In genomic region chr20:22471156-22471836, GRCh38 we compare ENCODE assay signal across 1 cellular context.
A peak's percentile ranks its signal among the peaks of the same experiment; 100 is the strongest.
TF ChIP-seq lines count a peak whose summit lies in the region.

No MANE protein-coding gene starts in this region.

TF ChIP-seq in HepG2, 621 proteins besides CTCF, POLR2A, EP300 and RAD21 (continued from another document and continues in another):
- TF ChIP-seq, protein P1, sequence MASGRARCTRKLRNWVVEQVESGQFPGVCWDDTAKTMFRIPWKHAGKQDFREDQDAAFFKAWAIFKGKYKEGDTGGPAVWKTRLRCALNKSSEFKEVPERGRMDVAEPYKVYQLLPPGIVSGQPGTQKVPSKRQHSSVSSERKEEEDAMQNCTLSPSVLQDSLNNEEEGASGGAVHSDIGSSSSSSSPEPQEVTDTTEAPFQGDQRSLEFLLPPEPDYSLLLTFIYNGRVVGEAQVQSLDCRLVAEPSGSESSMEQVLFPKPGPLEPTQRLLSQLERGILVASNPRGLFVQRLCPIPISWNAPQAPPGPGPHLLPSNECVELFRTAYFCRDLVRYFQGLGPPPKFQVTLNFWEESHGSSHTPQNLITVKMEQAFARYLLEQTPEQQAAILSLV (CRISPR knock-in tag; IDR thresholded peaks at IDR 0.05; ENCODE audit: borderline replicate concordance), result no peak
- TF ChIP-seq, protein P2, sequence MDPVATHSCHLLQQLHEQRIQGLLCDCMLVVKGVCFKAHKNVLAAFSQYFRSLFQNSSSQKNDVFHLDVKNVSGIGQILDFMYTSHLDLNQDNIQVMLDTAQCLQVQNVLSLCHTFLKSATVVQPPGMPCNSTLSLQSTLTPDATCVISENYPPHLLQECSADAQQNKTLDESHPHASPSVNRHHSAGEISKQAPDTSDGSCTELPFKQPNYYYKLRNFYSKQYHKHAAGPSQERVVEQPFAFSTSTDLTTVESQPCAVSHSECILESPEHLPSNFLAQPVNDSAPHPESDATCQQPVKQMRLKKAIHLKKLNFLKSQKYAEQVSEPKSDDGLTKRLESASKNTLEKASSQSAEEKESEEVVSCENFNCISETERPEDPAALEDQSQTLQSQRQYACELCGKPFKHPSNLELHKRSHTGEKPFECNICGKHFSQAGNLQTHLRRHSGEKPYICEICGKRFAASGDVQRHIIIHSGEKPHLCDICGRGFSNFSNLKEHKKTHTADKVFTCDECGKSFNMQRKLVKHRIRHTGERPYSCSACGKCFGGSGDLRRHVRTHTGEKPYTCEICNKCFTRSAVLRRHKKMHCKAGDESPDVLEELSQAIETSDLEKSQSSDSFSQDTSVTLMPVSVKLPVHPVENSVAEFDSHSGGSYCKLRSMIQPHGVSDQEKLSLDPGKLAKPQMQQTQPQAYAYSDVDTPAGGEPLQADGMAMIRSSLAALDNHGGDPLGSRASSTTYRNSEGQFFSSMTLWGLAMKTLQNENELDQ (CRISPR knock-in tag; IDR thresholded peaks at IDR 0.05; ENCODE audit: borderline replicate concordance), result no peak
- TF ChIP-seq, protein P3, sequence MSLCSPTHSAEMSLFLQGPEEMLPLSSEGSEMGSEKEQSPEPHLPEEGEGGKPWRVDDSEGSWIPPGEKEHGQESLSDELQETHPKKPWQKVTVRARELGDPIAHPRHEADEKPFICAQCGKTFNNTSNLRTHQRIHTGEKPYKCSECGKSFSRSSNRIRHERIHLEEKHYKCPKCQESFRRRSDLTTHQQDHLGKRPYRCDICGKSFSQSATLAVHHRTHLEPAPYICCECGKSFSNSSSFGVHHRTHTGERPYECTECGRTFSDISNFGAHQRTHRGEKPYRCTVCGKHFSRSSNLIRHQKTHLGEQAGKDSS (CRISPR knock-in tag; IDR thresholded peaks at IDR 0.05; ENCODE audit: borderline replicate concordance, low read depth), result peak; percentile 21; the same call in 1 of the 2 replicates
- TF ChIP-seq DMTF1 (CRISPR knock-in tag; IDR thresholded peaks at IDR 0.05), result no peak
- TF ChIP-seq EHMT2 (IDR thresholded peaks at IDR 0.05; ENCODE audit: borderline replicate concordance, low read depth, low read length), result no peak
- TF ChIP-seq REL (CRISPR knock-in tag; conservative IDR thresholded peaks at IDR 0.05), result no peak
- no peak for TF ChIP-seq ZNF75D (CRISPR knock-in tag; IDR thresholded peaks at IDR 0.05; ENCODE audit: borderline replicate concordance)
- TF ChIP-seq RBM39 (IDR thresholded peaks at IDR 0.05; ENCODE audit: low read depth, low read length, poor library complexity, severe bottlenecking), result no peak
- no peak for TF ChIP-seq PRDM15 (CRISPR knock-in tag; IDR thresholded peaks at IDR 0.05)
- no peak for TF ChIP-seq FLYWCH1 (CRISPR knock-in tag; IDR thresholded peaks at IDR 0.05)
- TF ChIP-seq NCOA2 (CRISPR knock-in tag; IDR thresholded peaks at IDR 0.05), result no peak
- TF ChIP-seq ZBTB34 (CRISPR knock-in tag; IDR thresholded peaks at IDR 0.05), result no peak
- no peak for TF ChIP-seq ATM (IDR thresholded peaks at IDR 0.05; ENCODE audit: borderline replicate concordance)
- no peak for TF ChIP-seq JARID2 (CRISPR knock-in tag; IDR thresholded peaks at IDR 0.05; ENCODE audit: insufficient replicate concordance)
- TF ChIP-seq IKZF5 (CRISPR knock-in tag; IDR thresholded peaks at IDR 0.05), result no peak
- no peak for TF ChIP-seq ZBTB38 (CRISPR knock-in tag; IDR thresholded peaks at IDR 0.05)
- TF ChIP-seq NONO (IDR thresholded peaks at IDR 0.05), result no peak
- no peak for TF ChIP-seq NONO (CRISPR knock-in tag; conservative IDR thresholded peaks at IDR 0.05)
- TF ChIP-seq, protein P4, sequence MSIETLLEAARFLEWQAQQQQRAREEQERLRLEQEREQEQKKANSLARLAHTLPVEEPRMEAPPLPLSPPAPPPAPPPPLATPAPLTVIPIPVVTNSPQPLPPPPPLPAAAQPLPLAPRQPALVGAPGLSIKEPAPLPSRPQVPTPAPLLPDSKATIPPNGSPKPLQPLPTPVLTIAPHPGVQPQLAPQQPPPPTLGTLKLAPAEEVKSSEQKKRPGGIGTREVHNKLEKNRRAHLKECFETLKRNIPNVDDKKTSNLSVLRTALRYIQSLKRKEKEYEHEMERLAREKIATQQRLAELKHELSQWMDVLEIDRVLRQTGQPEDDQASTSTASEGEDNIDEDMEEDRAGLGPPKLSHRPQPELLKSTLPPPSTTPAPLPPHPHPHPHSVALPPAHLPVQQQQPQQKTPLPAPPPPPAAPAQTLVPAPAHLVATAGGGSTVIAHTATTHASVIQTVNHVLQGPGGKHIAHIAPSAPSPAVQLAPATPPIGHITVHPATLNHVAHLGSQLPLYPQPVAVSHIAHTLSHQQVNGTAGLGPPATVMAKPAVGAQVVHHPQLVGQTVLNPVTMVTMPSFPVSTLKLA (IDR thresholded peaks at IDR 0.05), result no peak
- TF ChIP-seq ZNF616 (CRISPR knock-in tag; IDR thresholded peaks at IDR 0.05; ENCODE audit: low read depth), result no peak
- TF ChIP-seq ASH2L (IDR thresholded peaks at IDR 0.05; ENCODE audit: insufficient read length, low read depth, low read length), result no peak
- TF ChIP-seq ZNF121 (CRISPR knock-in tag; IDR thresholded peaks at IDR 0.05), result no peak
- TF ChIP-seq ZFX (CRISPR knock-in tag; IDR thresholded peaks at IDR 0.05; ENCODE audit: low read depth), result peak; percentile 27; the same call in 1 of the 2 replicates
- TF ChIP-seq NFATC3 (CRISPR knock-in tag; IDR thresholded peaks at IDR 0.05), result no peak
- no peak for TF ChIP-seq HNF1B (CRISPR knock-in tag; IDR thresholded peaks at IDR 0.05)
- TF ChIP-seq NCOR1 (IDR thresholded peaks at IDR 0.05; ENCODE audit: borderline replicate concordance, low read length), result 0 out of 2 replicates have a peak, but pooled peaks have one; percentile 6
- TF ChIP-seq ZNF557 (CRISPR knock-in tag; IDR thresholded peaks at IDR 0.05), result no peak
- no peak; the same call in 1 of the 2 replicates for TF ChIP-seq GATAD2A (CRISPR knock-in tag; IDR thresholded peaks at IDR 0.05)
- TF ChIP-seq ZBTB8A (CRISPR knock-in tag; IDR thresholded peaks at IDR 0.05; ENCODE audit: borderline replicate concordance, low read depth), result no peak
- no peak for TF ChIP-seq ZMYM3 (CRISPR knock-in tag; IDR thresholded peaks at IDR 0.05)
- TF ChIP-seq, protein P5, sequence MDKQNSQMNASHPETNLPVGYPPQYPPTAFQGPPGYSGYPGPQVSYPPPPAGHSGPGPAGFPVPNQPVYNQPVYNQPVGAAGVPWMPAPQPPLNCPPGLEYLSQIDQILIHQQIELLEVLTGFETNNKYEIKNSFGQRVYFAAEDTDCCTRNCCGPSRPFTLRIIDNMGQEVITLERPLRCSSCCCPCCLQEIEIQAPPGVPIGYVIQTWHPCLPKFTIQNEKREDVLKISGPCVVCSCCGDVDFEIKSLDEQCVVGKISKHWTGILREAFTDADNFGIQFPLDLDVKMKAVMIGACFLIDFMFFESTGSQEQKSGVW (CRISPR knock-in tag; IDR thresholded peaks at IDR 0.05; ENCODE audit: borderline replicate concordance), result no peak
- TF ChIP-seq ARNTL (CRISPR knock-in tag; IDR thresholded peaks at IDR 0.05), result no peak; the same call in 1 of the 2 replicates
- TF ChIP-seq BORCS8-MEF2B (CRISPR knock-in tag; IDR thresholded peaks at IDR 0.05), result no peak
- TF ChIP-seq, protein P6, sequence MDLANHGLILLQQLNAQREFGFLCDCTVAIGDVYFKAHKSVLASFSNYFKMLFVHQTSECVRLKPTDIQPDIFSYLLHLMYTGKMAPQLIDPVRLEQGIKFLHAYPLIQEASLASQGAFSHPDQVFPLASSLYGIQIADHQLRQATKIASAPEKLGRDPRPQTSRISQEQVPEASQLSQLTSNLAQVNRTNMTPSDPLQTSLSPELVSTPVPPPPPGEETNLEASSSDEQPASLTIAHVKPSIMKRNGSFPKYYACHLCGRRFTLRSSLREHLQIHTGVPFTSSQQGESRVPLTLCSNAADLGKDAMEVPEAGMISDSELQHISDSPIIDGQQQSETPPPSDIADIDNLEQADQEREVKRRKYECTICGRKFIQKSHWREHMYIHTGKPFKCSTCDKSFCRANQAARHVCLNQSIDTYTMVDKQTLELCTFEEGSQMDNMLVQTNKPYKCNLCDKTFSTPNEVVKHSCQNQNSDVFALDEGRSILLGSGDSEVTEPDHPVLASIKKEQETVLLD (CRISPR knock-in tag; IDR thresholded peaks at IDR 0.05; ENCODE audit: low read depth), result no peak
- peak; percentile 52; the same call in 1 of the 2 replicates for TF ChIP-seq MAX (IDR thresholded peaks at IDR 0.05)
- TF ChIP-seq ETV6 (CRISPR knock-in tag; conservative IDR thresholded peaks at IDR 0.05), result no peak
- TF ChIP-seq BCL6 (CRISPR knock-in tag; IDR thresholded peaks at IDR 0.05), result no peak
- TF ChIP-seq KLF13 (CRISPR knock-in tag; IDR thresholded peaks at IDR 0.05), result no peak
- no peak for TF ChIP-seq TSC22D2 (CRISPR knock-in tag; IDR thresholded peaks at IDR 0.05; ENCODE audit: borderline replicate concordance)
- 0 out of 2 replicates have a peak, but pooled peaks have one; percentile 9 for TF ChIP-seq ZFP91 (CRISPR knock-in tag; IDR thresholded peaks at IDR 0.05; ENCODE audit: borderline replicate concordance)
